12 cellular contexts compared by ENCODE assay signal in genomic region chr10:99433378-99434020, GRCh38. TPM values are rescaled to one million over a fixed set of nuclear protein-coding genes. Genes with fewer than 3 reads are reported as not detected.
DNase-seq lines count a peak whose midpoint lies in the region; ATAC-seq, FAIRE-seq and TF ChIP-seq lines count a peak whose summit lies in the region.
"Had no signal": no experiment of that assay in that cellular context is flagged by ENCODE, and none has a peak within 500 bp of the region (broad histone marks: within the 10 kb centered on the region; RNA-seq: fewer than 3 reads in every experiment).

No MANE protein-coding gene starts in this region.

- H3K4me1 ChIP-seq in GM23248 (ENCODE audit: insufficient read depth) (peaks cover 3% of the 10 kb centered on the region; the same call in 1 of the 2 replicates), kidney (ENCODE audit: control insufficient read depth in 1 of 2, insufficient read depth in 1 of 2, low read depth in 1 of 2, low read length in 2 of 2) (peaks cover 8% of the 10 kb centered on the region in 2 donors)

- no peaks in the 10 kb centered on the region for H3K36me3 Mint-ChIP-seq in T-helper 2 cell treated with Interferon-gamma antibody and Interleukin-4, amounts not matched to agents 5 μg/mL and 100 μg/mL, for 36 hours (ENCODE audit: low read depth)
- no peaks in the 10 kb centered on the region for H3K36me3 Mint-ChIP-seq in activated T-helper 2 cell treated with anti-CD3 and anti-CD28 coated beads, Interferon-gamma antibody, Interleukin-2, Interleukin-4, amounts not matched to agents 10 μg/mL and 5 μg/mL and 100 μg/mL, durations not matched to agents 14 hours and 24 hours and 36 hours (ENCODE audit: low read depth)
- H3K36me3 Mint-ChIP-seq in activated CD4-positive, alpha-beta T cell treated with anti-CD3 and anti-CD28 coated beads for 36 hours (ENCODE audit: low read depth) = peaks cover 3% of the 10 kb centered on the region
- H3K36me3 Mint-ChIP-seq: activated naive CD4-positive, alpha-beta T cell treated with anti-CD3 and anti-CD28 coated beads, Interleukin-2, amount 50 U/mL, for 24 hours had no signal

- peaks cover 35% of the 10 kb centered on the region for H3K4me1 Mint-ChIP-seq in T-helper 2 cell treated with Interferon-gamma antibody and Interleukin-4, amounts not matched to agents 5 μg/mL and 100 μg/mL, for 36 hours (ENCODE audit: low read depth)
- H3K4me1 Mint-ChIP-seq in activated T-helper 2 cell treated with anti-CD3 and anti-CD28 coated beads, Interferon-gamma antibody, Interleukin-2, Interleukin-4, amounts not matched to agents 10 μg/mL and 5 μg/mL and 100 μg/mL, durations not matched to agents 14 hours and 24 hours and 36 hours (ENCODE audit: low read depth) = peaks cover 25% of the 10 kb centered on the region
- peaks cover 28% of the 10 kb centered on the region for H3K4me1 Mint-ChIP-seq in activated CD4-positive, alpha-beta T cell treated with anti-CD3 and anti-CD28 coated beads for 36 hours

- WGBS in GM23248 (ENCODE audit: low coverage in 1 of 2, low lambda C conversion rate in 2 of 2, missing lambda C conversion rate in 2 of 2), 2 experiments = 35 to 76% methylated on average over 1 of the region's 1 CpG

- H3K4me2 ChIP-seq in GM23248 (ENCODE audit: unreplicated experiment) = no peak overlapping the region

- H3K27me3 Mint-ChIP-seq in T-helper 2 cell treated with Interferon-gamma antibody and Interleukin-4, amounts not matched to agents 5 μg/mL and 100 μg/mL, for 36 hours (ENCODE audit: low read depth) = no peaks in the 10 kb centered on the region
- no peaks in the 10 kb centered on the region for H3K27me3 Mint-ChIP-seq in activated T-helper 2 cell treated with anti-CD3 and anti-CD28 coated beads, Interferon-gamma antibody, Interleukin-2, Interleukin-4, amounts not matched to agents 10 μg/mL and 5 μg/mL and 100 μg/mL, durations not matched to agents 14 hours and 24 hours and 36 hours (ENCODE audit: low read depth)
- H3K27me3 Mint-ChIP-seq in activated CD4-positive, alpha-beta T cell treated with anti-CD3 and anti-CD28 coated beads for 36 hours = no peaks in the 10 kb centered on the region
- H3K27me3 Mint-ChIP-seq: activated naive CD4-positive, alpha-beta T cell treated with anti-CD3 and anti-CD28 coated beads, Interleukin-2, amount 50 U/mL, for 24 hours had no signal

- H3K4me3 Mint-ChIP-seq in T-helper 2 cell treated with Interferon-gamma antibody and Interleukin-4, amounts not matched to agents 5 μg/mL and 100 μg/mL, for 36 hours = no peak overlapping the region
- no peak overlapping the region for H3K4me3 Mint-ChIP-seq in activated T-helper 2 cell treated with anti-CD3 and anti-CD28 coated beads, Interferon-gamma antibody, Interleukin-2, Interleukin-4, amounts not matched to agents 10 μg/mL and 5 μg/mL and 100 μg/mL, durations not matched to agents 14 hours and 24 hours and 36 hours (ENCODE audit: low read depth)
- no peak overlapping the region for H3K4me3 Mint-ChIP-seq in activated CD4-positive, alpha-beta T cell treated with anti-CD3 and anti-CD28 coated beads for 36 hours
- H3K4me3 Mint-ChIP-seq: activated naive CD4-positive, alpha-beta T cell treated with anti-CD3 and anti-CD28 coated beads, Interleukin-2, amount 50 U/mL, for 24 hours had no signal

- no peaks in the 10 kb centered on the region for H3K9me3 Mint-ChIP-seq in T-helper 2 cell treated with Interferon-gamma antibody and Interleukin-4, amounts not matched to agents 5 μg/mL and 100 μg/mL, for 36 hours
- no peaks in the 10 kb centered on the region for H3K9me3 Mint-ChIP-seq in activated T-helper 2 cell treated with anti-CD3 and anti-CD28 coated beads, Interferon-gamma antibody, Interleukin-2, Interleukin-4, amounts not matched to agents 10 μg/mL and 5 μg/mL and 100 μg/mL, durations not matched to agents 14 hours and 24 hours and 36 hours
- H3K9me3 Mint-ChIP-seq in activated CD4-positive, alpha-beta T cell treated with anti-CD3 and anti-CD28 coated beads for 36 hours (ENCODE audit: low read depth) = no peaks in the 10 kb centered on the region
- H3K9me3 Mint-ChIP-seq: activated naive CD4-positive, alpha-beta T cell treated with anti-CD3 and anti-CD28 coated beads, Interleukin-2, amount 50 U/mL, for 24 hours had no signal

- no peak overlapping the region for H3K4me3 ChIP-seq in GM23248
- no peak overlapping the region for H3K4me3 ChIP-seq in WERI-Rb-1 (ENCODE audit: low read depth, low read length)
- H3K4me3 ChIP-seq in kidney (ENCODE audit: low read length in 2 of 2) = no peak overlapping the region
- H3K4me3 ChIP-seq: lung, skin epidermis had no signal

- H3K9me3 ChIP-seq in GM23248 (ENCODE audit: low read depth) (no peaks in the 10 kb centered on the region), WERI-Rb-1 (ENCODE audit: severe bottlenecking) (no peaks in the 10 kb centered on the region), kidney (ENCODE audit: control insufficient read depth in 1 of 2, low read length in 2 of 2) (no peaks in the 10 kb centered on the region)

- TF ChIP-seq CTCF in WERI-Rb-1 (IDR thresholded peaks at IDR 0.05; ENCODE audit: low read depth, low read length) (peak; percentile 15; the same call in 1 of the 2 replicates), kidney (IDR thresholded peaks at IDR 0.05; ENCODE audit: borderline replicate concordance, extremely low read depth, insufficient read depth) (peak; percentile 8)

- H3K9me2 ChIP-seq in GM23248 (ENCODE audit: insufficient read depth) = no peaks in the 10 kb centered on the region

- POLR2A ChIA-PET in activated CD4-positive, alpha-beta T cell treated with anti-CD3 and anti-CD28 coated beads for 36 hours (lab: Charles Lee) = interaction anchor here (0.6 kb wide), 1 partner anchor 59 kb away, joined by 3 read pairs; no protein-coding TSS in a partner anchor

- no peaks in the 10 kb centered on the region for H4K20me1 ChIP-seq in GM23248 (ENCODE audit: insufficient read depth)

- CTCF ChIA-PET in activated CD4-positive, alpha-beta T cell treated with anti-CD3 and anti-CD28 coated beads for 36 hours (lab: Charles Lee) = interaction anchor here (0.7 to 1.1 kb wide), 4 partner anchors 26 to 299 kb away, joined by 3 read pairs; no protein-coding TSS in a partner anchor

- no peak overlapping the region for H3K27ac ChIP-seq in GM23248
- H3K27ac ChIP-seq in WERI-Rb-1 = no peak overlapping the region
- H3K27ac ChIP-seq in kidney (ENCODE audit: low read depth in 2 of 2, low read length in 2 of 2) = no peak overlapping the region
- H3K27ac ChIP-seq: skin epidermis had no signal

- no peaks in the 10 kb centered on the region for H3F3A ChIP-seq in GM23248 (ENCODE audit: insufficient read depth)

- in situ Hi-C loops in ACHN (cut with HindIII; ENCODE audit: low pct_ligation_motif_present, low pct_unique_long_range_greater_than_20kb, low sequenced_read_pairs) = loop anchor here (25.0 kb wide), 1 partner anchor 179 kb away; the partner anchor contains the start of gene SLC25A28
- in situ Hi-C loops in GM23248 (cut with MboI) = loop anchor here (10.0 kb wide), 2 partner anchors 181 to 281 kb away; no protein-coding TSS in a partner anchor

- peak; percentile 23 for DNase-seq in ACHN
- DNase-seq in GM23248 = peak; percentile 32
- no peak for DNase-seq in WERI-Rb-1
- DNase-seq in kidney = no peak
- DNase-seq in T-helper 2 cell treated with Interferon-gamma antibody and Interleukin-4, amounts not matched to agents 5 μg/mL and 100 μg/mL, for 36 hours (ENCODE audit: low spot score) = no peak
- no peak for DNase-seq in activated T-helper 2 cell treated with anti-CD3 and anti-CD28 coated beads, Interferon-gamma antibody, Interleukin-2, Interleukin-4, amounts not matched to agents 10 μg/mL and 5 μg/mL and 100 μg/mL, durations not matched to agents 14 hours and 24 hours and 36 hours (ENCODE audit: low spot score)
- no peak for DNase-seq in activated CD4-positive, alpha-beta T cell treated with anti-CD3 and anti-CD28 coated beads for 36 hours
- DNase-seq: NCI-H1436 treated with DMSO at 0.1 percent for 48 hours had no signal

- H3K79me2 ChIP-seq in GM23248 (ENCODE audit: insufficient read depth) = peaks cover 49% of the 10 kb centered on the region

- H3K9ac ChIP-seq in GM23248 = no peak overlapping the region
- H3K9ac ChIP-seq in kidney (ENCODE audit: low read length in 2 of 2) = no peak overlapping the region

- intact Hi-C loops in kidney (cut with DNase I) = no loop called here
- intact Hi-C loops in activated T-helper 2 cell treated with anti-CD3 and anti-CD28 coated beads, Interferon-gamma antibody, Interleukin-2, Interleukin-4, amounts not matched to agents 10 μg/mL and 5 μg/mL and 100 μg/mL, durations not matched to agents 14 hours and 24 hours and 36 hours (cut with micrococcal nuclease) = loop anchor here (5.0 to 10.0 kb wide), 3 partner anchors 121 to 1629 kb away; partner anchors contain the start of genes HPS1 and KAZALD1
- intact Hi-C loops in activated CD4-positive, alpha-beta T cell treated with anti-CD3 and anti-CD28 coated beads for 36 hours (cut with DNase I, micrococcal nuclease) = loop anchor here (5.0 kb wide), 4 partner anchors 99 to 1936 kb away; partner anchors contain the start of genes HPS1 (in 1 of the 2), MMS19 (in 1 of the 2), NKX2-3 (in 1 of the 2) and UBTD1 (in 1 of the 2)

- no peak for FAIRE-seq in kidney (lab: Jason Lieb, UNC)

- no peak for ATAC-seq in HG02642 (IDR thresholded peaks at IDR 0.05; ENCODE audit: poor library complexity, unreplicated experiment)
- no peak for ATAC-seq in activated CD4-positive, alpha-beta T cell treated with anti-CD3 and anti-CD28 coated beads for 36 hours

- H3K36me3 ChIP-seq in GM23248 (ENCODE audit: low read depth) (no peaks in the 10 kb centered on the region), WERI-Rb-1 (no peaks in the 10 kb centered on the region; the same call in none of the 2 replicates), kidney (ENCODE audit: control insufficient read depth in 1 of 2, insufficient read depth in 2 of 2, low read length in 2 of 2) (peaks cover 0 to 4% of the 10 kb centered on the region in 2 donors)

- H3K27me3 ChIP-seq in GM23248 (replicated peaks; ENCODE audit: insufficient read depth) (no peaks in the 10 kb centered on the region), WERI-Rb-1 (ENCODE audit: insufficient read depth, low read depth, severe bottlenecking) (no peaks in the 10 kb centered on the region)

- H3K27ac Mint-ChIP-seq in T-helper 2 cell treated with Interferon-gamma antibody and Interleukin-4, amounts not matched to agents 5 μg/mL and 100 μg/mL, for 36 hours = no peak overlapping the region
- no peak overlapping the region for H3K27ac Mint-ChIP-seq in activated T-helper 2 cell treated with anti-CD3 and anti-CD28 coated beads, Interferon-gamma antibody, Interleukin-2, Interleukin-4, amounts not matched to agents 10 μg/mL and 5 μg/mL and 100 μg/mL, durations not matched to agents 14 hours and 24 hours and 36 hours
- H3K27ac Mint-ChIP-seq in activated CD4-positive, alpha-beta T cell treated with anti-CD3 and anti-CD28 coated beads for 36 hours = no peak overlapping the region
- H3K27ac Mint-ChIP-seq: activated naive CD4-positive, alpha-beta T cell treated with anti-CD3 and anti-CD28 coated beads, Interleukin-2, amount 50 U/mL, for 24 hours had no signal

- no peak overlapping the region for H2AFZ ChIP-seq in GM23248

RNA-seq across cellular contexts. Expression of gene GOT1, which starts 3.1 kb away (rescaled TPM):
- total RNA-seq in GM23248 (2014; rRNA removed; shearing (Covaris generic)) = 19.1 and 39.6 TPM in 2 replicates
- 62.7 and 63.7 TPM in 2 replicates for polyA plus RNA-seq in GM23248 (2016; fragmentation: Nextera tagmentation; extraction: Ambion mirVana)
- 73.2 TPM for total RNA-seq in kidney
- polyA plus RNA-seq in kidney (ENCODE audit: insufficient read depth, low read depth, low replicate concordance) = 241 TPM
- 30.1 and 35.1 TPM in 2 replicates for total RNA-seq in activated T-helper 2 cell treated with anti-CD3 and anti-CD28 coated beads, Interferon-gamma antibody, Interleukin-2, Interleukin-4, amounts not matched to agents 10 μg/mL and 5 μg/mL and 100 μg/mL, durations not matched to agents 14 hours and 24 hours and 36 hours
- total RNA-seq in activated CD4-positive, alpha-beta T cell treated with anti-CD3 and anti-CD28 coated beads for 36 hours = 10 to 100 TPM; 51.7 to 83.5 TPM

Comparison
In these comparisons a context has a peak if more than half of its experiments do, and no peak if none do; other contexts are left out.
1. DNase-seq: peak in ACHN (single experiment) and GM23248 (single experiment); none in WERI-Rb-1 (single experiment), kidney (single experiment), T-helper 2 cell treated with Interferon-gamma antibody and Interleukin-4, amounts not matched to agents 5 μg/mL and 100 μg/mL, for 36 hours (single experiment), activated T-helper 2 cell treated with anti-CD3 and anti-CD28 coated beads, Interferon-gamma antibody, Interleukin-2, Interleukin-4, amounts not matched to agents 10 μg/mL and 5 μg/mL and 100 μg/mL, durations not matched to agents 14 hours and 24 hours and 36 hours (single experiment) and activated CD4-positive, alpha-beta T cell treated with anti-CD3 and anti-CD28 coated beads for 36 hours (single experiment).